In the genomic region with DNA sequence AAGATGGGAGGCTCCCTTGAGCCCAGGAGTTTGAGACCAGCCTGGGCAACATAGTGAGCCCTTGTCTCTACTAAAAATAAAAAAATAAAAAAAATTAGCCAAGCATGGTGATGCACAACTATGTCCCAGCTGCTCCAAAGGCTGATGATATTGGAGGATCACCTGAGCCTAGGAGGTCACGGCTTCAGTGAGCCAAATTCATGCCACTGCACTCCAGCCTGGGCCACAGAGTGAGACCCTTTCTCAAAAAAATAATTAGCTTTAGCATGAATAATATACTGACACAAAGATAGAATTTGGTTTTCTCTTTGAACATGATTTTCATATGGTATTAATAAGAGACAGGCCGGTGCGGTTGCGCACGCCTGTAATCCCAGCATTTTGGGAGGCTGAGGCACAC, we compare ENCODE assay signal across 7 cellular contexts.
"Had no signal": no experiment of that assay in that cellular context is flagged by ENCODE, and none has a peak within 500 bp of the region (broad histone marks: within the 10 kb centered on the region; RNA-seq: fewer than 3 reads in every experiment).

No MANE protein-coding gene starts in this region.

- H3K9ac ChIP-seq: GM23248 had no signal

- H3K36me3 Mint-ChIP-seq: IgD-negative memory B cell had no signal

- H3K4me3 Mint-ChIP-seq: HFFc6, IgD-negative memory B cell had no signal

- H2AFZ ChIP-seq: GM23248 had no signal

- H3K27ac Mint-ChIP-seq: HFFc6, IgD-negative memory B cell had no signal

- H3K4me3 ChIP-seq: GM23248 had no signal

- H3K9me3 Mint-ChIP-seq: HFFc6 had no signal

- H3K27ac ChIP-seq: GM23248, HL-60 had no signal

- DNase-seq: GM23248, GOT3, H7, HCEC 1CT, HFFc6 had no signal
